ENCODE assay signal across 1 cellular context in genomic region chr18:58900015-58900649, GRCh38.
TF ChIP-seq lines count a peak whose summit lies in the region.

No MANE protein-coding gene starts in this region.

TF ChIP-seq in GM23338, 12 proteins besides CTCF, POLR2A, EP300 and RAD21:
- TF ChIP-seq, protein P1, sequence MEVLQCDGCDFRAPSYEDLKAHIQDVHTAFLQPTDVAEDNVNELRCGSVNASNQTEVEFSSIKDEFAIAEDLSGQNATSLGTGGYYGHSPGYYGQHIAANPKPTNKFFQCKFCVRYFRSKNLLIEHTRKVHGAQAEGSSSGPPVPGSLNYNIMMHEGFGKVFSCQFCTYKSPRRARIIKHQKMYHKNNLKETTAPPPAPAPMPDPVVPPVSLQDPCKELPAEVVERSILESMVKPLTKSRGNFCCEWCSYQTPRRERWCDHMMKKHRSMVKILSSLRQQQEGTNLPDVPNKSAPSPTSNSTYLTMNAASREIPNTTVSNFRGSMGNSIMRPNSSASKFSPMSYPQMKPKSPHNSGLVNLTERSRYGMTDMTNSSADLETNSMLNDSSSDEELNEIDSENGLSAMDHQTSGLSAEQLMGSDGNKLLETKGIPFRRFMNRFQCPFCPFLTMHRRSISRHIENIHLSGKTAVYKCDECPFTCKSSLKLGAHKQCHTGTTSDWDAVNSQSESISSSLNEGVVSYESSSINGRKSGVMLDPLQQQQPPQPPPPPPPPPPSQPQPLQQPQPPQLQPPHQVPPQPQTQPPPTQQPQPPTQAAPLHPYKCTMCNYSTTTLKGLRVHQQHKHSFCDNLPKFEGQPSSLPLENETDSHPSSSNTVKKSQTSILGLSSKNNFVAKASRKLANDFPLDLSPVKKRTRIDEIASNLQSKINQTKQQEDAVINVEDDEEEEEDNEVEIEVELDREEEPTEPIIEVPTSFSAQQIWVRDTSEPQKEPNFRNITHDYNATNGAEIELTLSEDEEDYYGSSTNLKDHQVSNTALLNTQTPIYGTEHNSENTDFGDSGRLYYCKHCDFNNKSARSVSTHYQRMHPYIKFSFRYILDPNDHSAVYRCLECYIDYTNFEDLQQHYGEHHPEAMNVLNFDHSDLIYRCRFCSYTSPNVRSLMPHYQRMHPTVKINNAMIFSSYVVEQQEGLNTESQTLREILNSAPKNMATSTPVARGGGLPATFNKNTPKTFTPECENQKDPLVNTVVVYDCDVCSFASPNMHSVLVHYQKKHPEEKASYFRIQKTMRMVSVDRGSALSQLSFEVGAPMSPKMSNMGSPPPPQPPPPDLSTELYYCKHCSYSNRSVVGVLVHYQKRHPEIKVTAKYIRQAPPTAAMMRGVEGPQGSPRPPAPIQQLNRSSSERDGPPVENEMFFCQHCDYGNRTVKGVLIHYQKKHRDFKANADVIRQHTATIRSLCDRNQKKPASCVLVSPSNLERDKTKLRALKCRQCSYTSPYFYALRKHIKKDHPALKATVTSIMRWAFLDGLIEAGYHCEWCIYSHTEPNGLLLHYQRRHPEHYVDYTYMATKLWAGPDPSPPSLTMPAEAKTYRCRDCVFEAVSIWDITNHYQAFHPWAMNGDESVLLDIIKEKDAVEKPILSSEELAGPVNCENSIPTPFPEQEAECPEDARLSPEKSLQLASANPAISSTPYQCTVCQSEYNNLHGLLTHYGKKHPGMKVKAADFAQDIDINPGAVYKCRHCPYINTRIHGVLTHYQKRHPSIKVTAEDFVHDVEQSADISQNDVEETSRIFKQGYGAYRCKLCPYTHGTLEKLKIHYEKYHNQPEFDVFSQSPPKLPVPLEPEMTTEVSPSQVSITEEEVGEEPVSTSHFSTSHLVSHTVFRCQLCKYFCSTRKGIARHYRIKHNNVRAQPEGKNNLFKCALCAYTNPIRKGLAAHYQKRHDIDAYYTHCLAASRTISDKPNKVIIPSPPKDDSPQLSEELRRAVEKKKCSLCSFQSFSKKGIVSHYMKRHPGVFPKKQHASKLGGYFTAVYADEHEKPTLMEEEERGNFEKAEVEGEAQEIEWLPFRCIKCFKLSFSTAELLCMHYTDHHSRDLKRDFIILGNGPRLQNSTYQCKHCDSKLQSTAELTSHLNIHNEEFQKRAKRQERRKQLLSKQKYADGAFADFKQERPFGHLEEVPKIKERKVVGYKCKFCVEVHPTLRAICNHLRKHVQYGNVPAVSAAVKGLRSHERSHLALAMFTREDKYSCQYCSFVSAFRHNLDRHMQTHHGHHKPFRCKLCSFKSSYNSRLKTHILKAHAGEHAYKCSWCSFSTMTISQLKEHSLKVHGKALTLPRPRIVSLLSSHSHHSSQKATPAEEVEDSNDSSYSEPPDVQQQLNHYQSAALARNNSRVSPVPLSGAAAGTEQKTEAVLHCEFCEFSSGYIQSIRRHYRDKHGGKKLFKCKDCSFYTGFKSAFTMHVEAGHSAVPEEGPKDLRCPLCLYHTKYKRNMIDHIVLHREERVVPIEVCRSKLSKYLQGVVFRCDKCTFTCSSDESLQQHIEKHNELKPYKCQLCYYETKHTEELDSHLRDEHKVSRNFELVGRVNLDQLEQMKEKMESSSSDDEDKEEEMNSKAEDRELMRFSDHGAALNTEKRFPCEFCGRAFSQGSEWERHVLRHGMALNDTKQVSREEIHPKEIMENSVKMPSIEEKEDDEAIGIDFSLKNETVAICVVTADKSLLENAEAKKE (CRISPR knock-in tag; IDR thresholded peaks at IDR 0.05): no peak
- TF ChIP-seq NANOG (IDR thresholded peaks at IDR 0.05; ENCODE audit: borderline replicate concordance) (no peak), CREB1 (CRISPR knock-in tag; IDR thresholded peaks at IDR 0.05; ENCODE audit: low read depth) (no peak), ZNF114 (CRISPR knock-in tag; IDR thresholded peaks at IDR 0.05) (no peak), EZH2 (IDR thresholded peaks at IDR 0.05; ENCODE audit: low read depth, unreplicated experiment) (no peak), STAT1 (IDR thresholded peaks at IDR 0.05; ENCODE audit: unreplicated experiment) (no peak), ETS1 (IDR thresholded peaks at IDR 0.05) (no peak), ZNF331 (CRISPR knock-in tag; IDR thresholded peaks at IDR 0.05; ENCODE audit: low read depth) (no peak), JUNB (IDR thresholded peaks at IDR 0.05; ENCODE audit: unreplicated experiment) (no peak), POLR2AphosphoS5 (IDR thresholded peaks at IDR 0.05; ENCODE audit: low read depth) (no peak), EZH2phosphoT487 (IDR thresholded peaks at IDR 0.05; ENCODE audit: unreplicated experiment) (no peak)
- TF ChIP-seq, protein P2, sequence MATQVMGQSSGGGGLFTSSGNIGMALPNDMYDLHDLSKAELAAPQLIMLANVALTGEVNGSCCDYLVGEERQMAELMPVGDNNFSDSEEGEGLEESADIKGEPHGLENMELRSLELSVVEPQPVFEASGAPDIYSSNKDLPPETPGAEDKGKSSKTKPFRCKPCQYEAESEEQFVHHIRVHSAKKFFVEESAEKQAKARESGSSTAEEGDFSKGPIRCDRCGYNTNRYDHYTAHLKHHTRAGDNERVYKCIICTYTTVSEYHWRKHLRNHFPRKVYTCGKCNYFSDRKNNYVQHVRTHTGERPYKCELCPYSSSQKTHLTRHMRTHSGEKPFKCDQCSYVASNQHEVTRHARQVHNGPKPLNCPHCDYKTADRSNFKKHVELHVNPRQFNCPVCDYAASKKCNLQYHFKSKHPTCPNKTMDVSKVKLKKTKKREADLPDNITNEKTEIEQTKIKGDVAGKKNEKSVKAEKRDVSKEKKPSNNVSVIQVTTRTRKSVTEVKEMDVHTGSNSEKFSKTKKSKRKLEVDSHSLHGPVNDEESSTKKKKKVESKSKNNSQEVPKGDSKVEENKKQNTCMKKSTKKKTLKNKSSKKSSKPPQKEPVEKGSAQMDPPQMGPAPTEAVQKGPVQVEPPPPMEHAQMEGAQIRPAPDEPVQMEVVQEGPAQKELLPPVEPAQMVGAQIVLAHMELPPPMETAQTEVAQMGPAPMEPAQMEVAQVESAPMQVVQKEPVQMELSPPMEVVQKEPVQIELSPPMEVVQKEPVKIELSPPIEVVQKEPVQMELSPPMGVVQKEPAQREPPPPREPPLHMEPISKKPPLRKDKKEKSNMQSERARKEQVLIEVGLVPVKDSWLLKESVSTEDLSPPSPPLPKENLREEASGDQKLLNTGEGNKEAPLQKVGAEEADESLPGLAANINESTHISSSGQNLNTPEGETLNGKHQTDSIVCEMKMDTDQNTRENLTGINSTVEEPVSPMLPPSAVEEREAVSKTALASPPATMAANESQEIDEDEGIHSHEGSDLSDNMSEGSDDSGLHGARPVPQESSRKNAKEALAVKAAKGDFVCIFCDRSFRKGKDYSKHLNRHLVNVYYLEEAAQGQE (IDR thresholded peaks at IDR 0.05; ENCODE audit: unreplicated experiment): no peak
